ENCODE assay signal across 14 cellular contexts in the genomic region with DNA sequence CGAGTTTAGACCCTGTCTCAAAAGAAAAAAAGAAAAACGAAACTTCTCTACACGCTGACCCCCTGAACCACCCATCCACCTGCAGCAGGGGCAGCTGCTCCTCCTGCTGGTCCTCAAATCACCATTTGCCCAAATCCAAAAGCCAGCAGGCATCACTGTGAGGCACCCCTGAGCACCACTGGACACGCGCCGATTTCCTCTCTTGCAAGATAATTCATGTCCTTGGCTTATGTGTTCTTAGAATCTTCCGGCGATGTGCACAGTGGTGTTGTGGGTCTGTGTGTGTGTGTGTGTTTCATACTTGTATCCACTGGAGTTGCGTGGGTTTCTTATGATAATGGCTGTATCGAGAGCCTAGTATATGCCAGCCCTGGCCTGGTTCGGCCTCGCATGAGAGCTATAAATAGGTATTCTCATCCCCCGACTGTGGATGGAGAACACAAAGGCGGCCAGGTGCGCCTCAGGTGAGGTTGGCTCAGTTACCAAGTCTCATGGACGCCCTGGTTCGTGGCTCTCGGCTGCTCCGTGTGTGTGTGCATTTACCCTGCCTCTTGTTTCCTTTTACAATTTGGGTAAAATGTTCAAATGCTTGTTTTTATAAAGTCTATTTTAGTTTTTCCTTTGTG.
DNase-seq lines count a peak whose midpoint lies in the region; ATAC-seq and TF ChIP-seq lines count a peak whose summit lies in the region.
"Had no signal": no experiment of that assay in that cellular context is flagged by ENCODE, and none has a peak within 500 bp of the region (broad histone marks: within the 10 kb centered on the region; RNA-seq: fewer than 3 reads in every experiment).

No MANE protein-coding gene starts in this region.

- no peaks in the 10 kb centered on the region for H3K9me3 ChIP-seq in BE2C
- 0 out of 22 replicates have a peak, but pooled peaks cover 0 to 5% (median 0%) of the 10 kb centered on the region in 11 experiments for H3K9me3 ChIP-seq in BLaER1 treated with 17β-estradiol and CSF1 and Interleukin-3, amounts not matched to agents 10 nM and 100 nM (replicated peaks in 1 of 11)
- H3K9me3 ChIP-seq: esophagus squamous epithelium, thoracic aorta had no signal

- H3K9me3 Mint-ChIP-seq in neural crest cell: no peaks in the 10 kb centered on the region

- H4K20me1 ChIP-seq in BLaER1 treated with 17β-estradiol and CSF1 and Interleukin-3, amounts not matched to agents 10 nM and 100 nM: peaks cover 0 to 51% (median 0%) of the 10 kb centered on the region in 11 experiments; a peak in 6 of 22 replicates

- peaks cover 22% of the 10 kb centered on the region for H3K4me1 Mint-ChIP-seq in neural crest cell
- H3K4me1 Mint-ChIP-seq: B cell had no signal

- H3K27me3 ChIP-seq in BE2C: no peaks in the 10 kb centered on the region
- H3K27me3 ChIP-seq in BLaER1 treated with 17β-estradiol and CSF1 and Interleukin-3, amounts not matched to agents 10 nM and 100 nM: peaks cover 0 to 6% (median 0%) of the 10 kb centered on the region in 11 experiments; a peak in 2 of 22 replicates
- H3K27me3 ChIP-seq: esophagus squamous epithelium had no signal

- H3K9ac ChIP-seq in BLaER1 treated with 17β-estradiol and CSF1 and Interleukin-3, amounts not matched to agents 10 nM and 100 nM: peak overlapping the region in 1 of 11 experiments; percentile 61; a peak in 1 of 22 replicates

- H3K27ac ChIP-seq in BLaER1 treated with 17β-estradiol and CSF1 and Interleukin-3, amounts not matched to agents 10 nM and 100 nM: peak overlapping the region in 2 of 11 experiments; percentile 43 to 59; a peak in 3 of 22 replicates
- H3K27ac ChIP-seq: esophagus squamous epithelium, thoracic aorta had no signal

- no peaks in the 10 kb centered on the region for H3K27me3 Mint-ChIP-seq in neural crest cell (ENCODE audit: low read depth)
- H3K27me3 Mint-ChIP-seq: B cell had no signal

- no peak overlapping the region for H3K27ac Mint-ChIP-seq in neural crest cell (ENCODE audit: unreplicated experiment)
- H3K27ac Mint-ChIP-seq: B cell had no signal

- peak overlapping the region; percentile 42 to 93 (median 88) for H3K4me2 ChIP-seq in BLaER1 treated with 17β-estradiol and CSF1 and Interleukin-3, amounts not matched to agents 10 nM and 100 nM

- H3K4me3 Mint-ChIP-seq in neural crest cell: peak overlapping the region; percentile 13
- H3K4me3 Mint-ChIP-seq: B cell had no signal

- DNase-seq in BE2C (peak; percentile 5), cerebellar cortex (ENCODE audit: low spot score) (peak; percentile 25), neural crest cell (ENCODE audit: low read depth, low spot score) (no peak)
- no peak for DNase-seq in stimulated activated CD8-positive, alpha-beta memory T cell treated with anti-CD3 and anti-CD28 coated beads, Interleukin-4, amount 100 ng/mL, for 48 hours
- DNase-seq: activated gamma-delta T cell, esophagus squamous epithelium, NCI-H146, NCI-H345, T-helper 9 cell had no signal

- peaks cover 22% of the 10 kb centered on the region for H3K36me3 Mint-ChIP-seq in neural crest cell (ENCODE audit: low read depth)

- H3K4me3 ChIP-seq in BE2C (ENCODE audit: low read depth, low read length): no peak overlapping the region
- H3K4me3 ChIP-seq in BLaER1 treated with 17β-estradiol and CSF1 and Interleukin-3, amounts not matched to agents 10 nM and 100 nM: no peak overlapping the region
- H3K4me3 ChIP-seq: esophagus squamous epithelium, thoracic aorta had no signal

- ATAC-seq in HG03378 (IDR thresholded peaks at IDR 0.05; ENCODE audit: unreplicated experiment): no peak
- no peak for ATAC-seq in HG02571 (IDR thresholded peaks at IDR 0.05; ENCODE audit: unreplicated experiment)

- no peak for TF ChIP-seq CTCF in BE2C (IDR thresholded peaks at IDR 0.05; ENCODE audit: low read depth, low read length)
- TF ChIP-seq CTCF in neural crest cell (conservative IDR thresholded peaks at IDR 0.05): no peak

- no peaks in the 10 kb centered on the region for H3K4me1 ChIP-seq in BE2C
- peaks cover 48 to 61% (median 53%) of the 10 kb centered on the region in 10 experiments for H3K4me1 ChIP-seq in BLaER1 treated with 17β-estradiol and CSF1 and Interleukin-3, amounts not matched to agents 10 nM and 100 nM
- H3K4me1 ChIP-seq: esophagus squamous epithelium had no signal

- H3K36me3 ChIP-seq in BE2C: no peaks in the 10 kb centered on the region; the same call in 1 of the 2 replicates
- H3K36me3 ChIP-seq in BLaER1 treated with 17β-estradiol and CSF1 and Interleukin-3, amounts not matched to agents 10 nM and 100 nM: peaks cover 10 to 68% (median 33%) of the 10 kb centered on the region in 11 experiments

Comparison
In these comparisons a context has a peak if more than half of its experiments do, and no peak if none do; other contexts are left out.
1. DNase-seq: peak in BE2C (single experiment) and cerebellar cortex (single experiment); none in neural crest cell (single experiment) and stimulated activated CD8-positive, alpha-beta memory T cell treated with anti-CD3 and anti-CD28 coated beads, Interleukin-4, amount 100 ng/mL, for 48 hours (single experiment).